In the genomic region with DNA sequence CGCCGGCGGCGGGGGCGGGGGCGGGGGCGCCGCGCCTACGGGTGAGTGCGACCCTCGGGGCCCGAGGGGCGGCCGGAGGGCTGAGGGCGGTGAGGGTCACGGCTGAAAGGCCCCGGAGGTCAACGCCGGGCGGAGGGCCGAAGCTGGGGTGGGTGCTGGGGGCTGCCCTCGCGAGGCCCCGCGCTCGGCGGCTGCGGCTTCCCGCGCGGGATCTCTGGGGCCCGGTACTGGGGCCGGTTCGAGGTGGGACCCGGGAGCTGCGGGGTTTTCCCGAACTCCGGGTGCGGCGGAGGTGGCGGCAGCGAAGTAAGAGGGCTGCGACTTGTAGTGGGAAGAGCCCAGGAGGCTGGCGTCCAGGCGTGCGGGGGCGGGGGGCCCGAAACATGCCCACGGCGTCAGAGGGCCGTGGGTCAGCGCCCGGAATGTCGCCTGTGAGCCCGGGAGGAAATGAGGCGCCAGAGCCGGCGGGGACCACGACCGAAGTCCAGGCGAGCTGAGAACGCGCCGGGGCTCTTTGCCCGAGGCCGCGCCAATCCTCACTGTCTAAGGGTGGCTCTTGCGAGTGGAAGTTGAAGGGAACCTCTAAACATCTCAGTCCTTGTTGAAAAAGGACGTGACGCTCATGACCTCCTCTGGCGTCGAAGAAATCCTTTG, we compare ENCODE assay signal across 9 cellular contexts. TPM values are rescaled to one million over a fixed set of nuclear protein-coding genes. Genes with fewer than 3 reads are reported as not detected.
DNase-seq lines count a peak whose midpoint lies in the region; ATAC-seq and TF ChIP-seq lines count a peak whose summit lies in the region.
"Had no signal": no experiment of that assay in that cellular context is flagged by ENCODE, and none has a peak within 500 bp of the region (broad histone marks: within the 10 kb centered on the region; RNA-seq: fewer than 3 reads in every experiment).

No MANE protein-coding gene starts in this region.

- no peaks in the 10 kb centered on the region for H3K36me3 Mint-ChIP-seq in CD4-positive, alpha-beta memory T cell
- peaks cover 4% of the 10 kb centered on the region for H3K36me3 Mint-ChIP-seq in nephron progenitor cell (ENCODE audit: low read depth)

- peaks cover 1 to 8% (median 5%) of the 10 kb centered on the region in 4 donors for H3K4me1 Mint-ChIP-seq in CD4-positive, alpha-beta memory T cell
- peaks cover 77% of the 10 kb centered on the region for H3K4me1 Mint-ChIP-seq in nephron progenitor cell

- H3K4me2 ChIP-seq in SK-N-SH = peak overlapping the region; percentile 54

- H3K79me2 ChIP-seq in SK-N-SH (ENCODE audit: insufficient read depth) = peaks cover 24% of the 10 kb centered on the region; the same call in 1 of the 2 replicates

- H2AFZ ChIP-seq in SK-N-SH (ENCODE audit: low read depth) = peak overlapping the region; percentile 44; the same call in 1 of the 2 replicates

- WGBS in SK-N-SH (ENCODE audit: low lambda C conversion rate) = 5% methylated on average over 21 of the region's 73 CpGs

- H4K20me1 ChIP-seq in SK-N-SH (ENCODE audit: insufficient read depth) = no peaks in the 10 kb centered on the region

- ATAC-seq in GM21717 (IDR thresholded peaks at IDR 0.05; ENCODE audit: unreplicated experiment) (peak; percentile 14), HG03135 (IDR thresholded peaks at IDR 0.05; ENCODE audit: unreplicated experiment) (no peak)

- TF ChIP-seq CTCF in SK-N-SH (IDR thresholded peaks at IDR 0.05) (no peak), nephron progenitor cell (IDR thresholded peaks at IDR 0.05) (no peak)

- no peak overlapping the region for H3K4me3 ChIP-seq in CD4-positive, alpha-beta memory T cell (ENCODE audit: low read length in 2 of 2)
- peak overlapping the region; percentile 59 to 65 for H3K4me3 ChIP-seq in SK-N-SH (ENCODE audit: low read depth in 2 of 2, low read length in 1 of 2)

- H3K9ac ChIP-seq in SK-N-SH = peak overlapping the region; percentile 78

- H3K4me1 ChIP-seq in CD4-positive, alpha-beta memory T cell (ENCODE audit: insufficient read depth, low read length) = no peaks in the 10 kb centered on the region
- peaks cover 0 to 3% of the 10 kb centered on the region in 2 experiments; a peak in 2 of 4 replicates for H3K4me1 ChIP-seq in SK-N-SH (ENCODE audit: control insufficient read depth in 1 of 2, insufficient read depth in 2 of 2, low read depth in 1 of 2, low read length in 1 of 2)

- peaks cover 0 to 4% (median 0%) of the 10 kb centered on the region in 8 donors for H3K9me3 Mint-ChIP-seq in CD4-positive, alpha-beta memory T cell
- H3K9me3 Mint-ChIP-seq in nephron progenitor cell = peaks cover 57% of the 10 kb centered on the region

- peaks cover 5 to 10% of the 10 kb centered on the region in 2 donors for H3K27me3 Mint-ChIP-seq in CD4-positive, alpha-beta memory T cell
- H3K27me3 Mint-ChIP-seq in nephron progenitor cell (ENCODE audit: low read depth, poor library complexity) = peaks cover 3% of the 10 kb centered on the region

- CTCF ChIA-PET in CD4-positive, alpha-beta memory T cell (lab: Charles Lee; ENCODE audit: partially characterized antibody) = no interaction called here
- CTCF ChIA-PET in SK-N-SH (lab: Yijun Ruan, JAX) = interaction anchor here (1.1 kb wide), 2 partner anchors 12 to 111 kb away, joined by 3 to 4 read pairs; no protein-coding TSS in a partner anchor

- TF ChIP-seq EP300 in SK-N-SH (IDR thresholded peaks at IDR 0.05; ENCODE audit: borderline replicate concordance in 1 of 2, low read depth in 1 of 2, low read length in 1 of 2) = no peak

- no peaks in the 10 kb centered on the region for H3K36me3 ChIP-seq in CD4-positive, alpha-beta memory T cell (ENCODE audit: insufficient read depth, low read length)
- no peaks in the 10 kb centered on the region for H3K36me3 ChIP-seq in SK-N-SH (replicated peaks in 1 of 2; ENCODE audit: control insufficient read depth in 1 of 2, insufficient read depth in 2 of 2, low read length in 1 of 2)

- no peaks in the 10 kb centered on the region for H3K27me3 ChIP-seq in CD4-positive, alpha-beta memory T cell (ENCODE audit: insufficient read depth, low read length)
- H3K27me3 ChIP-seq in SK-N-SH (ENCODE audit: insufficient read depth) = no peaks in the 10 kb centered on the region

- intact Hi-C loops in CD4-positive, alpha-beta memory T cell (cut with micrococcal nuclease) = no loop called here

- peak overlapping the region; percentile 56 to 77 (median 60) for H3K4me3 Mint-ChIP-seq in CD4-positive, alpha-beta memory T cell
- peak overlapping the region; percentile 87 for H3K4me3 Mint-ChIP-seq in nephron progenitor cell

- H3F3A ChIP-seq in SK-N-SH (replicated peaks; ENCODE audit: insufficient read depth) = no peaks in the 10 kb centered on the region

- no peaks in the 10 kb centered on the region for H3K9me3 ChIP-seq in CD4-positive, alpha-beta memory T cell (ENCODE audit: control insufficient read depth in 1 of 2, low read length in 2 of 2)
- no peaks in the 10 kb centered on the region for H3K9me3 ChIP-seq in SK-N-SH

- H3K9me2 ChIP-seq in SK-N-SH = no peaks in the 10 kb centered on the region

- H3K27ac Mint-ChIP-seq in CD4-positive, alpha-beta memory T cell = no peak overlapping the region
- peak overlapping the region; percentile 94 for H3K27ac Mint-ChIP-seq in nephron progenitor cell

- TF ChIP-seq RAD21 in SK-N-SH (IDR thresholded peaks at IDR 0.05; ENCODE audit: low read length) = no peak

- no peak overlapping the region for H3K27ac ChIP-seq in CD4-positive, alpha-beta memory T cell (ENCODE audit: low read depth, low read length)
- peak overlapping the region; percentile 60 to 62; a peak in 3 of 4 replicates for H3K27ac ChIP-seq in SK-N-SH (ENCODE audit: low read depth in 2 of 2, low read length in 1 of 2)

- POLR2A ChIA-PET in CD4-positive, alpha-beta memory T cell (lab: Charles Lee; ENCODE audit: partially characterized antibody) = no interaction called here
- POLR2A ChIA-PET in SK-N-SH (lab: Yijun Ruan, JAX) = no interaction called here

- no peak for DNase-seq in CD4-positive, alpha-beta memory T cell
- DNase-seq in SK-N-SH (no peak), fibroblast of gingiva (ENCODE audit: low read depth) (peak; percentile 37), nephron progenitor cell (peak; percentile 50), hippocampal formation (lab: John Stamatoyannopoulos, UW) (no peak), GOT3 (lab: John Stamatoyannopoulos, UW) (no peak)

TF ChIP-seq in SK-N-SH, 30 proteins besides CTCF, POLR2A, EP300 and RAD21:
- TF ChIP-seq MEF2A (IDR thresholded peaks at IDR 0.05; ENCODE audit: borderline replicate concordance, low read depth) = no peak
- TF ChIP-seq TAF1 (IDR thresholded peaks at IDR 0.05; ENCODE audit: borderline replicate concordance, low read depth, low read length) = no peak
- TF ChIP-seq, protein P1, sequence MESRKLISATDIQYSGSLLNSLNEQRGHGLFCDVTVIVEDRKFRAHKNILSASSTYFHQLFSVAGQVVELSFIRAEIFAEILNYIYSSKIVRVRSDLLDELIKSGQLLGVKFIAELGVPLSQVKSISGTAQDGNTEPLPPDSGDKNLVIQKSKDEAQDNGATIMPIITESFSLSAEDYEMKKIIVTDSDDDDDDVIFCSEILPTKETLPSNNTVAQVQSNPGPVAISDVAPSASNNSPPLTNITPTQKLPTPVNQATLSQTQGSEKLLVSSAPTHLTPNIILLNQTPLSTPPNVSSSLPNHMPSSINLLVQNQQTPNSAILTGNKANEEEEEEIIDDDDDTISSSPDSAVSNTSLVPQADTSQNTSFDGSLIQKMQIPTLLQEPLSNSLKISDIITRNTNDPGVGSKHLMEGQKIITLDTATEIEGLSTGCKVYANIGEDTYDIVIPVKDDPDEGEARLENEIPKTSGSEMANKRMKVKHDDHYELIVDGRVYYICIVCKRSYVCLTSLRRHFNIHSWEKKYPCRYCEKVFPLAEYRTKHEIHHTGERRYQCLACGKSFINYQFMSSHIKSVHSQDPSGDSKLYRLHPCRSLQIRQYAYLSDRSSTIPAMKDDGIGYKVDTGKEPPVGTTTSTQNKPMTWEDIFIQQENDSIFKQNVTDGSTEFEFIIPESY (IDR thresholded peaks at IDR 0.05; ENCODE audit: borderline replicate concordance, low read depth) = no peak
- 0 out of 2 replicates have a peak, but pooled peaks have one; percentile 23 for TF ChIP-seq TEAD4 (IDR thresholded peaks at IDR 0.05; ENCODE audit: borderline replicate concordance, insufficient read depth)
- no peak for TF ChIP-seq RCOR1 (IDR thresholded peaks at IDR 0.05; ENCODE audit: low read length)
- TF ChIP-seq RFX5 (IDR thresholded peaks at IDR 0.05; ENCODE audit: low read length) = no peak
- TF ChIP-seq TCF12 (IDR thresholded peaks at IDR 0.05) = no peak
TF ChIP-seq in SK-N-SH: peak in this region for 1.

RNA-seq across cellular contexts. Expression of a gene that starts 0.4 kb away (rescaled TPM):
- total RNA-seq in CD4-positive, alpha-beta memory T cell = under 1 TPM; 0.79 to 0.94 TPM
- under 1 TPM in 1 of 2 donors, not detected in 1; 0.38 TPM for polyA plus RNA-seq in CD4-positive, alpha-beta memory T cell
- 27.0 and 29.9 TPM in 2 replicates for polyA plus RNA-seq in SK-N-SH (2012; rRNA removed)
- 38.7 and 46.4 TPM in 2 replicates for polyA plus RNA-seq in SK-N-SH (2012; cell fraction: cytosol; rRNA removed)
- polyA plus RNA-seq in SK-N-SH (2012; cell fraction: nucleus; rRNA removed) = 9.9 and 16.7 TPM in 2 replicates
- total RNA-seq: T-helper 2 cell treated with Interferon-gamma antibody and Interleukin-4, amounts not matched to agents 100 ng/mL and 5 ng/mL, for 36 hours had no signal

Comparison
In these comparisons a context has a peak if more than half of its experiments do, and no peak if none do; other contexts are left out.
1. DNase-seq: peak in fibroblast of gingiva (single experiment) and nephron progenitor cell (single experiment); none in CD4-positive, alpha-beta memory T cell (0 of 5), SK-N-SH (single experiment), hippocampal formation (0 of 2) and GOT3 (single experiment).
2. H3K4me3 ChIP-seq: peak in SK-N-SH (2 of 2); none in CD4-positive, alpha-beta memory T cell (0 of 2).
3. RNA of a gene that starts 0.4 kb away (polyA plus RNA-seq): 9.9 to 46.4 TPM in SK-N-SH; 0.38 TPM in CD4-positive, alpha-beta memory T cell; every median in the first group is over 4 times any median in the second.